Comparison of ENCODE assay signal across 2 cellular contexts in genomic region chr1:58045094-58045493, GRCh38.
TF ChIP-seq lines count a peak whose summit lies in the region.

No MANE protein-coding gene starts in this region.

TF ChIP-seq in GM23338, 12 proteins besides CTCF, POLR2A, EP300 and RAD21 (continued from another document):
- no peak for TF ChIP-seq ZNF462 (CRISPR knock-in tag; IDR thresholded peaks at IDR 0.05)
- TF ChIP-seq REST (IDR thresholded peaks at IDR 0.05; ENCODE audit: unreplicated experiment): no peak
- no peak for TF ChIP-seq NANOG (IDR thresholded peaks at IDR 0.05; ENCODE audit: borderline replicate concordance)
- TF ChIP-seq EZH2phosphoT487 (IDR thresholded peaks at IDR 0.05; ENCODE audit: unreplicated experiment): no peak
- no peak for TF ChIP-seq ZNF331 (CRISPR knock-in tag; IDR thresholded peaks at IDR 0.05; ENCODE audit: low read depth)
- TF ChIP-seq POLR2AphosphoS5 (IDR thresholded peaks at IDR 0.05; ENCODE audit: low read depth): no peak
- no peak for TF ChIP-seq ETS1 (IDR thresholded peaks at IDR 0.05)
- TF ChIP-seq STAT1 (IDR thresholded peaks at IDR 0.05; ENCODE audit: unreplicated experiment): no peak
- TF ChIP-seq CREB1 (CRISPR knock-in tag; IDR thresholded peaks at IDR 0.05; ENCODE audit: low read depth): no peak
TF ChIP-seq in GM23338: peak in this region for 0.

TF ChIP-seq in WTC11, 78 proteins besides CTCF, POLR2A, EP300 and RAD21 (continued from another document):
- no peak for TF ChIP-seq AFF4 (CRISPR knock-in tag; IDR thresholded peaks at IDR 0.05; ENCODE audit: borderline replicate concordance)
- TF ChIP-seq FOXP1 (CRISPR knock-in tag; IDR thresholded peaks at IDR 0.05; ENCODE audit: borderline replicate concordance): no peak
- no peak for TF ChIP-seq TEAD4 (CRISPR knock-in tag; IDR thresholded peaks at IDR 0.05)
- no peak for TF ChIP-seq ZNF512 (CRISPR knock-in tag; IDR thresholded peaks at IDR 0.05; ENCODE audit: borderline replicate concordance)
- no peak for TF ChIP-seq NFYB (CRISPR knock-in tag; conservative IDR thresholded peaks at IDR 0.05; ENCODE audit: low read depth)
- TF ChIP-seq SOX15 (CRISPR knock-in tag; IDR thresholded peaks at IDR 0.05): no peak
- no peak for TF ChIP-seq USF1 (CRISPR knock-in tag; IDR thresholded peaks at IDR 0.05)
- no peak for TF ChIP-seq FOXK1 (CRISPR knock-in tag; IDR thresholded peaks at IDR 0.05)
- no peak for TF ChIP-seq RORB (CRISPR knock-in tag; IDR thresholded peaks at IDR 0.05)
- no peak for TF ChIP-seq FOXJ3 (CRISPR knock-in tag; IDR thresholded peaks at IDR 0.05; ENCODE audit: borderline replicate concordance)
- no peak for TF ChIP-seq TP53 (CRISPR knock-in tag; IDR thresholded peaks at IDR 0.05)
- no peak for TF ChIP-seq ESRRA (CRISPR knock-in tag; IDR thresholded peaks at IDR 0.05; ENCODE audit: borderline replicate concordance)
- TF ChIP-seq RELA (CRISPR knock-in tag; IDR thresholded peaks at IDR 0.05; ENCODE audit: borderline replicate concordance): no peak
- TF ChIP-seq NFE2L1 (CRISPR knock-in tag; IDR thresholded peaks at IDR 0.05): no peak
- TF ChIP-seq CREB1 (CRISPR knock-in tag; IDR thresholded peaks at IDR 0.05): no peak
